ENCODE assay signal across 1 cellular context in the genomic region with DNA sequence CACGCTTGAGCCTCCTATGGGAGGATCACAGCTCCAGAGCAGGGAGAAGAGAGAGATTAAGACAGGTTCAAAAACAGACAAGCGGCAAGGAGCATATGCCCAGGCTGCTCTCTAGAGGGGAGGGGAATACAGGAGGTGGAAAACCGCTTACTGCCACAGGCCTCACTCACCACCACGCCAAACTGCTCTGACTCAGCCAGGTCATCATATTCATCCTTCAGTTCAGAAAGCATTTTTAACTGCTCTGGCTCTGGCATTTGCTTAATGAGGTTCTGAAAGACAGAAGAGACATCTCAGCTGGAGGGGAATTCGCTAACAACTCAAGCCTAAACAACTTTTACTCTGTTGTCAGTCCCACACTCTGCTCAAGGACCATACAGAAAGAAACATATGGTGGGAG.
TF ChIP-seq lines count a peak whose summit lies in the region.

No MANE protein-coding gene starts in this region.

TF ChIP-seq in HCT116, 20 proteins besides CTCF, POLR2A, EP300 and RAD21:
- TF ChIP-seq ZFX (IDR thresholded peaks at IDR 0.05) = 0 out of 2 replicates have a peak, but pooled peaks have one; percentile 10
- no peak for TF ChIP-seq TCF7L2 (IDR thresholded peaks at IDR 0.05; ENCODE audit: borderline replicate concordance, extremely low read depth, insufficient read depth, insufficient read length)
